ENCODE assay signal across 8 cellular contexts in the genomic region with DNA sequence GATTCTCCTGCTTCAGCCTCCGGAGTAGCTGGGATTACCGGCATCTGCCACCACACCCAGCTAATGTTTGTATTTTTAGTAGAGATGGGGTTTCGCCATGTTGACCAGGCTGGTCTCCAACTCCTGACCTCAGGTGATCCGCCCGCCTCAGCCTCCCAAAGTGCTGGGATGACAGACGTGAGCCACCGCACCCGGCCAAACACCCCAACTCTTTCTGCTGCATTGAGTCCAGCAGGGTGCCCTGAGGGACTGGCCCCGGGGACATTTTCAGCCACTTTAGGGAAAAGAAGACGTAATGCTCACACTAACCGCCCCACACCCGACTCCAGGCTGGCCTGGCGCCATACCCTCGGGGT. TPM values are rescaled to one million over a fixed set of nuclear protein-coding genes. Genes with fewer than 3 reads are reported as not detected.
A peak's percentile ranks its signal among the peaks of the same experiment; 100 is the strongest.
DNase-seq lines count a peak whose midpoint lies in the region; ATAC-seq, FAIRE-seq and TF ChIP-seq lines count a peak whose summit lies in the region.
"Not testable (repeated sequence)": the region's sequence is repeated elsewhere in the genome, so short reads cannot be mapped to it uniquely, and the experiment has no call there.

No MANE protein-coding gene starts in this region.

- not testable (repeated sequence) for TF ChIP-seq EP300 in esophagus muscularis mucosa (IDR thresholded peaks at IDR 0.05); sigmoid colon (IDR thresholded peaks at IDR 0.05); transverse colon (IDR thresholded peaks at IDR 0.05; ENCODE audit: low read depth)

- TF ChIP-seq POLR2A in body of pancreas (IDR thresholded peaks at IDR 0.05); esophagus muscularis mucosa (IDR thresholded peaks at IDR 0.05; ENCODE audit: low read depth); sigmoid colon (IDR thresholded peaks at IDR 0.05); transverse colon (IDR thresholded peaks at IDR 0.05): not testable (repeated sequence)

- H3K27ac Mint-ChIP-seq in Caco-2 (ENCODE audit: unreplicated experiment), result peak overlapping the region; percentile 98

- FAIRE-seq in kidney (lab: Jason Lieb, UNC), result not testable (repeated sequence)

- H3K27me3 Mint-ChIP-seq in Caco-2 (ENCODE audit: insufficient read depth, unreplicated experiment), result not testable (repeated sequence)

- H3K9me3 Mint-ChIP-seq in Caco-2 (ENCODE audit: unreplicated experiment), result not testable (repeated sequence)

- BruUV-seq in Caco-2 (replicated peaks; lab: Mats Ljungman, UMichigan), result not testable (repeated sequence)

- intact Hi-C loops in Caco-2 (cut with micrococcal nuclease; ENCODE audit: unreplicated experiment), result loop anchor here (1.0 to 2.0 kb wide), 6 partner anchors 13 to 176 kb away; a partner anchor contains a TSS
- intact Hi-C loops in body of pancreas (cut with DNase I); esophagus muscularis mucosa (cut with DNase I); kidney (cut with DNase I); sigmoid colon (cut with DNase I); transverse colon (cut with DNase I; ENCODE audit: low total_unique reads): not testable (repeated sequence)

- CTCF ChIA-PET in Caco-2 (lab: Charles Lee), result interaction anchor here (1.2 to 3.5 kb wide), 12 partner anchors 10 to 176 kb away, joined by 3 to 82 read pairs (median 8); a partner anchor contains a TSS

- TF ChIP-seq CTCF in Caco-2 (IDR thresholded peaks at IDR 0.05; ENCODE audit: insufficient read depth in 1 of 2, low read depth in 1 of 2, low read length in 1 of 2, severe bottlenecking in 1 of 2, unreplicated experiment in 1 of 2); body of pancreas (IDR thresholded peaks at IDR 0.05); esophagus muscularis mucosa (IDR thresholded peaks at IDR 0.05); kidney (IDR thresholded peaks at IDR 0.05; ENCODE audit: borderline replicate concordance, extremely low read depth, insufficient read depth); sigmoid colon (IDR thresholded peaks at IDR 0.05); transverse colon (IDR thresholded peaks at IDR 0.05): not testable (repeated sequence)

- not testable (repeated sequence) for DNase-seq in Caco-2; MG63; body of pancreas; esophagus muscularis mucosa (ENCODE audit: extremely low spot score); kidney; sigmoid colon; transverse colon

- H3K36me3 ChIP-seq in Caco-2 (ENCODE audit: control insufficient read depth, insufficient read depth, low read length); MG63; body of pancreas (replicated peaks in 1 of 2; ENCODE audit: insufficient read depth in 1 of 2, low read depth in 2 of 2); esophagus muscularis mucosa; kidney (ENCODE audit: control insufficient read depth in 1 of 2, insufficient read depth in 2 of 2, low read length in 2 of 2); mucosa of stomach (ENCODE audit: control insufficient read depth, insufficient read depth, low read length); sigmoid colon; transverse colon: not testable (repeated sequence)

- POLR2A ChIA-PET in Caco-2 (lab: Charles Lee), result interaction anchor here (3.0 kb wide), 1 partner anchor 86 kb away, joined by 21 read pairs; a partner anchor contains a TSS

- not testable (repeated sequence) for H3K9me3 ChIP-seq in Caco-2; MG63; body of pancreas; esophagus muscularis mucosa; kidney (ENCODE audit: control insufficient read depth in 1 of 2, low read length in 2 of 2); mucosa of stomach (ENCODE audit: control insufficient read depth, low read length); sigmoid colon; transverse colon

- ATAC-seq in body of pancreas, result not testable (repeated sequence)

- peak overlapping the region in 1 of 2 donors; percentile 72 for H3K9ac ChIP-seq in kidney (ENCODE audit: low read length in 2 of 2)
- peak overlapping the region; percentile 64 for H3K9ac ChIP-seq in mucosa of stomach (ENCODE audit: low read length)

- 41 to 80% methylated on average over 5 to 12 of the region's 14 CpGs for WGBS in body of pancreas, 2 donors
- 78% methylated on average over 11 of the region's 14 CpGs for WGBS in esophagus muscularis mucosa
- 19 to 53% methylated on average over 14 of the region's 14 CpGs for WGBS in sigmoid colon, 2 donors
- WGBS in transverse colon (ENCODE audit: low coverage in 1 of 2), 2 donors, result 52 to 59% methylated on average over 3 to 14 of the region's 14 CpGs

- in situ Hi-C loops in transverse colon (cut with MboI; ENCODE audit: low pct_ligation_motif_present in 1 of 4, low pct_unique_long_range_greater_than_20kb in 1 of 4, low sequenced_read_pairs in 3 of 4), result not testable (repeated sequence)

- not testable (repeated sequence) for H3K27me3 ChIP-seq in Caco-2 (replicated peaks; ENCODE audit: control insufficient read depth, insufficient read depth, low read length); MG63; body of pancreas; esophagus muscularis mucosa; mucosa of stomach (ENCODE audit: control insufficient read depth, insufficient read depth, low read length); sigmoid colon; transverse colon

- H3K4me3 ChIP-seq in Caco-2 (ENCODE audit: low read depth, low read length) (peak overlapping the region; percentile 45), MG63 (peak overlapping the region; percentile 9; the same call in 1 of the 2 replicates), esophagus muscularis mucosa (peak overlapping the region; percentile 37 to 48 (median 44)), kidney (ENCODE audit: low read length in 2 of 2) (peak overlapping the region; percentile 5 to 42), mucosa of stomach (ENCODE audit: low read length) (peak overlapping the region; percentile 67), sigmoid colon (peak overlapping the region; percentile 5 to 33 (median 31)), transverse colon (peak overlapping the region in 3 of 4 donors; percentile 25 to 39 (median 29))
- H3K4me3 ChIP-seq in body of pancreas, result not testable (repeated sequence)

- H3K4me3 Mint-ChIP-seq in Caco-2 (ENCODE audit: unreplicated experiment), result peak overlapping the region; percentile 76

- H3K4me1 Mint-ChIP-seq in Caco-2 (ENCODE audit: low read depth, unreplicated experiment), result peaks cover 20% of the 10 kb centered on the region

- peaks cover 15% of the 10 kb centered on the region for H3K36me3 Mint-ChIP-seq in Caco-2 (ENCODE audit: insufficient read depth, unreplicated experiment)

- H3K27ac ChIP-seq in body of pancreas (peak overlapping the region; percentile 59 to 80 (median 78)), esophagus muscularis mucosa (replicated peaks in 1 of 4) (peak overlapping the region; percentile 62 to 81 (median 76)), kidney (ENCODE audit: low read depth in 2 of 2, low read length in 2 of 2) (peak overlapping the region; percentile 61 to 68), sigmoid colon (peak overlapping the region; percentile 61 to 81 (median 68)), transverse colon (peak overlapping the region; percentile 79 to 84 (median 82))

- peaks cover 37% of the 10 kb centered on the region for H3K4me1 ChIP-seq in Caco-2
- peaks cover 21% of the 10 kb centered on the region for H3K4me1 ChIP-seq in body of pancreas
- H3K4me1 ChIP-seq in esophagus muscularis mucosa, result peaks cover 22 to 29% (median 26%) of the 10 kb centered on the region in 4 donors
- not testable (repeated sequence) for H3K4me1 ChIP-seq in kidney (ENCODE audit: control insufficient read depth in 1 of 2, insufficient read depth in 1 of 2, low read depth in 1 of 2, low read length in 2 of 2)
- H3K4me1 ChIP-seq in mucosa of stomach (ENCODE audit: control insufficient read depth, insufficient read depth, low read length), result peaks cover 16% of the 10 kb centered on the region
- H3K4me1 ChIP-seq in sigmoid colon, result peaks cover 0 to 17% (median 14%) of the 10 kb centered on the region in 4 donors
- peaks cover 9 to 20% (median 14%) of the 10 kb centered on the region in 4 donors for H3K4me1 ChIP-seq in transverse colon

RNA-seq across cellular contexts. Expression of a gene that starts 13.7 kb away (rescaled TPM):
- total RNA-seq in Caco-2 (2022) (131 and 137 TPM in 2 replicates), body of pancreas (100 to 1,000 TPM; 102 to 203 TPM), esophagus muscularis mucosa (100 to 1,000 TPM in 2 of 4 donors, 10 to 100 TPM in 2; 78.0 to 103 (median 93.4) TPM), kidney (89.7 TPM), sigmoid colon (10 to 100 TPM; 32.1 to 54.8 (median 42.3) TPM), transverse colon (100 to 1,000 TPM in 2 of 4 donors, 10 to 100 TPM in 2; 94.9 to 113 (median 98.9) TPM)
- 76.4 and 121 TPM in 2 replicates for total RNA-seq in MG63 (2014; rRNA removed; shearing (Covaris generic); ENCODE audit: low replicate concordance)
- polyA plus RNA-seq in kidney (ENCODE audit: insufficient read depth, low read depth, low replicate concordance) (72.7 TPM), sigmoid colon (10 to 100 TPM in 2 of 3 donors, 1 to 10 TPM in 1; 7.8 to 88.7 (median 14.1) TPM)
